Comparison of ENCODE assay signal across 30 cellular contexts in the genomic region with DNA sequence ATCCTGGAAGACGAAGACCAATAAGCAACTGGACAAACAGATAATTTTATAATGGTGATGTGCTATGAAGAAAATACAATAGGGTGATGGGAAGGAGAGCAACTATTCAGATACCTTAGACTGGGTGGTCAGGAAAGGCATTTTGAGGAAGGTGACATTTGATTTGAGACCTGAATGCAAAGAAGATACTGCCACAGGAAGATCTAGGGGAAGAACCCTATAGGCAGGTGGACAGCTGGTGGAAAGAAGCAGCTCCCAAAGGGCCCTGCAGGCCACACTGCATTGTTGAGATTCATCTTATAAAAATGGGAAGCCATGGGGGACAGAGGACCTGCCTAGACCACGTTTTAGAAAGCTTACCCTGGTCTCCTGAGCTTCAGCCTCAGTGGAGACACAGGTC.
"Had no signal": no experiment of that assay in that cellular context is flagged by ENCODE, and none has a peak within 500 bp of the region (broad histone marks: within the 10 kb centered on the region; RNA-seq: fewer than 3 reads in every experiment).

No MANE protein-coding gene starts in this region.

- H3K9ac ChIP-seq: parathyroid adenoma had no signal

- H3K4me3 ChIP-seq: ovary, psoas muscle, right lobe of liver, sigmoid colon, suprapubic skin, testis, tibial artery, transverse colon, upper lobe of right lung, uterus had no signal

- H3K4me1 Mint-ChIP-seq: naive B cell, nephron progenitor cell had no signal

- H3K79me2 ChIP-seq: parathyroid adenoma had no signal

- FAIRE-seq: small intestine had no signal

- H3K27ac Mint-ChIP-seq: naive thymus-derived CD8-positive, alpha-beta T cell; natural killer cell treated with Interleukin-12 subunit alpha and Interleukin-12 subunit beta and Interleukin-15 and Interleukin-18, amount 100 ng/mL, for 72 hours; nephron progenitor cell; progenitor cell of endocrine pancreas; stimulated activated naive CD8-positive, alpha-beta T cell treated with anti-CD3 and anti-CD28 coated beads, Interleukin-15, amount 100 ng/mL, for 72 hours; type B pancreatic cell had no signal

- H2AFZ ChIP-seq: parathyroid adenoma had no signal

- H3K4me1 ChIP-seq: parathyroid adenoma, psoas muscle, sigmoid colon, testis, tibial artery, transverse colon, upper lobe of right lung, uterus had no signal

- DNase-seq: naive B cell; naive thymus-derived CD8-positive, alpha-beta T cell; nephron progenitor cell; occipital lobe; ovary; posterior cingulate gyrus; psoas muscle; right cardiac atrium; right lobe of liver; sigmoid colon; small intestine; stimulated activated CD4-positive, alpha-beta T cell treated with anti-CD3 and anti-CD28 coated beads, Interleukin-15, amount 100 ng/mL, for 24 hours; stimulated activated CD4-positive, alpha-beta T cell treated with anti-CD3 and anti-CD28 coated beads, Interleukin-4, amount 100 ng/mL, for 1 hour; stimulated activated CD4-positive, alpha-beta T cell treated with anti-CD3 and anti-CD28 coated beads, Interleukin-4, amount 100 ng/mL, for 4 hours; stimulated activated CD8-positive, alpha-beta memory T cell treated with anti-CD3 and anti-CD28 coated beads, Interleukin-4, amount 100 ng/mL, for 48 hours; stimulated activated naive CD4-positive, alpha-beta T cell; stimulated activated naive CD8-positive, alpha-beta T cell treated with anti-CD3 and anti-CD28 coated beads, Interleukin-15, amount 100 ng/mL, for 72 hours; stimulated activated naive CD8-positive, alpha-beta T cell treated with anti-CD3 and anti-CD28 coated beads, Interleukin-15, Interleukin-2, amounts not matched to agents 100 U/mL and 50 U/mL, for 24 hours; substantia nigra; testis; tibial artery; transverse colon; upper lobe of right lung; uterus had no signal

- H3K27me3 Mint-ChIP-seq: progenitor cell of endocrine pancreas, type B pancreatic cell had no signal

- H3K4me3 Mint-ChIP-seq: naive B cell; naive thymus-derived CD8-positive, alpha-beta T cell; natural killer cell treated with Interleukin-12 subunit alpha and Interleukin-12 subunit beta and Interleukin-15 and Interleukin-18, amount 100 ng/mL, for 72 hours; nephron progenitor cell; neural crest cell; stimulated activated naive CD8-positive, alpha-beta T cell treated with anti-CD3 and anti-CD28 coated beads, Interleukin-15, amount 100 ng/mL, for 72 hours; type B pancreatic cell had no signal

- H3K9me3 Mint-ChIP-seq: natural killer cell treated with Interleukin-12 subunit alpha and Interleukin-12 subunit beta and Interleukin-15 and Interleukin-18, amount 100 ng/mL, for 72 hours; nephron progenitor cell; neural crest cell; stimulated activated naive CD8-positive, alpha-beta T cell treated with anti-CD3 and anti-CD28 coated beads, Interleukin-15, amount 100 ng/mL, for 72 hours; type B pancreatic cell had no signal

- H3K9me3 ChIP-seq: ovary, psoas muscle, right lobe of liver, sigmoid colon, suprapubic skin, testis, tibial artery, transverse colon, upper lobe of right lung, uterus had no signal

- ATAC-seq: naive thymus-derived CD8-positive, alpha-beta T cell; psoas muscle; right cardiac atrium; right lobe of liver; stimulated activated naive CD8-positive, alpha-beta T cell treated with anti-CD3 and anti-CD28 coated beads, Interleukin-15, amount 100 ng/mL, for 72 hours; stimulated activated naive CD8-positive, alpha-beta T cell treated with anti-CD3 and anti-CD28 coated beads, Interleukin-15, Interleukin-2, amounts not matched to agents 100 U/mL and 50 U/mL, for 24 hours; upper lobe of right lung had no signal

- H3K27me3 ChIP-seq: ovary, right lobe of liver, sigmoid colon, suprapubic skin, testis, tibial artery, transverse colon, upper lobe of right lung, uterus had no signal

- H3K27ac ChIP-seq: ovary, parathyroid adenoma, psoas muscle, right lobe of liver, sigmoid colon, suprapubic skin, testis, tibial artery, transverse colon, upper lobe of right lung, uterus had no signal

- H3K36me3 Mint-ChIP-seq: naive B cell; natural killer cell treated with Interleukin-12 subunit alpha and Interleukin-12 subunit beta and Interleukin-15 and Interleukin-18, amount 100 ng/mL, for 72 hours; type B pancreatic cell had no signal

- H3K36me3 ChIP-seq: ovary, right lobe of liver, sigmoid colon, suprapubic skin, tibial artery, transverse colon, upper lobe of right lung, uterus had no signal
